In genomic region chr5:21701317-21701716, GRCh38 we compare ENCODE assay signal across 24 cellular contexts.
DNase-seq lines count a peak whose midpoint lies in the region; ATAC-seq and TF ChIP-seq lines count a peak whose summit lies in the region.
"Had no signal": no experiment of that assay in that cellular context is flagged by ENCODE, and none has a peak within 500 bp of the region (broad histone marks: within the 10 kb centered on the region; RNA-seq: fewer than 3 reads in every experiment).

No MANE protein-coding gene starts in this region.

- in situ Hi-C loops in GM13976 (cut with MboI; ENCODE audit: low sequenced_read_pairs, unreplicated experiment), result no loop called here

- H3K27me3 ChIP-seq in RWPE2 (ENCODE audit: insufficient read depth, poor library complexity, severe bottlenecking), result no peaks in the 10 kb centered on the region
- H3K27me3 ChIP-seq in foreskin keratinocyte, result no peaks in the 10 kb centered on the region
- H3K27me3 ChIP-seq: gastroesophageal sphincter, uterus had no signal

- no peaks in the 10 kb centered on the region for H3K27me3 Mint-ChIP-seq in stimulated activated memory B cell treated with anti-CD40 and anti-IgM and Interleukin-4, amounts not matched to agents 10 μg/mL and 1 μg/mL and 100 μg/mL, for 72 hours
- H3K27me3 Mint-ChIP-seq: activated naive CD4-positive, alpha-beta T cell treated with anti-CD3 and anti-CD28 coated beads, Interleukin-2, amount 10 ng/mL, durations not matched to agents 7 days and 5 days; IgD-negative memory B cell had no signal

- H3K4me3 Mint-ChIP-seq in stimulated activated memory B cell treated with anti-CD40 and anti-IgM and Interleukin-4, amounts not matched to agents 10 μg/mL and 1 μg/mL and 100 μg/mL, for 72 hours, result no peak overlapping the region
- H3K4me3 Mint-ChIP-seq: activated CD8-positive, alpha-beta T cell treated with anti-CD3 and anti-CD28 coated beads, Interleukin-2, amount 10 ng/mL, durations not matched to agents 7 days and 5 days; activated naive CD4-positive, alpha-beta T cell treated with anti-CD3 and anti-CD28 coated beads, Interleukin-2, amount 10 ng/mL, durations not matched to agents 7 days and 5 days; activated T-cell treated with anti-CD3 and anti-CD28 coated beads, Interleukin-2, amount 50 U/mL, for 4 hours; IgD-negative memory B cell had no signal

- H3K4me1 ChIP-seq in RWPE2 (ENCODE audit: insufficient read depth, poor library complexity, severe bottlenecking), result peaks cover 4% of the 10 kb centered on the region
- no peaks in the 10 kb centered on the region for H3K4me1 ChIP-seq in foreskin keratinocyte
- H3K4me1 ChIP-seq: gastroesophageal sphincter, prostate gland, uterus had no signal

- H3K27ac Mint-ChIP-seq in stimulated activated memory B cell treated with anti-CD40 and anti-IgM and Interleukin-4, amounts not matched to agents 10 μg/mL and 1 μg/mL and 100 μg/mL, for 72 hours, result no peak overlapping the region
- H3K27ac Mint-ChIP-seq: activated CD8-positive, alpha-beta T cell treated with anti-CD3 and anti-CD28 coated beads, Interleukin-2, amount 10 ng/mL, durations not matched to agents 7 days and 5 days; activated naive CD4-positive, alpha-beta T cell treated with anti-CD3 and anti-CD28 coated beads, Interleukin-2, amount 10 ng/mL, durations not matched to agents 7 days and 5 days; IgD-negative memory B cell had no signal

- H3K9me3 Mint-ChIP-seq in stimulated activated memory B cell treated with anti-CD40 and anti-IgM and Interleukin-4, amounts not matched to agents 10 μg/mL and 1 μg/mL and 100 μg/mL, for 72 hours, result peaks cover 5% of the 10 kb centered on the region

- H3K36me3 Mint-ChIP-seq in stimulated activated memory B cell treated with anti-CD40 and anti-IgM and Interleukin-4, amounts not matched to agents 10 μg/mL and 1 μg/mL and 100 μg/mL, for 72 hours, result no peaks in the 10 kb centered on the region
- H3K36me3 Mint-ChIP-seq: activated naive CD4-positive, alpha-beta T cell treated with anti-CD3 and anti-CD28 coated beads, Interleukin-2, amount 10 ng/mL, durations not matched to agents 7 days and 5 days; IgD-negative memory B cell had no signal

- H3K4me1 Mint-ChIP-seq in stimulated activated memory B cell treated with anti-CD40 and anti-IgM and Interleukin-4, amounts not matched to agents 10 μg/mL and 1 μg/mL and 100 μg/mL, for 72 hours, result no peaks in the 10 kb centered on the region
- H3K4me1 Mint-ChIP-seq: activated naive CD4-positive, alpha-beta T cell treated with anti-CD3 and anti-CD28 coated beads, Interleukin-2, amount 10 ng/mL, durations not matched to agents 7 days and 5 days; IgD-negative memory B cell had no signal

- no peak for DNase-seq in RWPE2 (ENCODE audit: low spot score)
- no peak for DNase-seq in foreskin keratinocyte
- no peak for DNase-seq in mucosa of gallbladder (ENCODE audit: low spot score)
- no peak for DNase-seq in CD1c-positive myeloid dendritic cell (ENCODE audit: extremely low spot score)
- DNase-seq in GM13976 (ENCODE audit: low spot score), result no peak
- DNase-seq: activated CD8-positive, alpha-beta T cell treated with anti-CD3 and anti-CD28 coated beads, Interleukin-2, amount 10 ng/mL, durations not matched to agents 7 days and 5 days; activated naive CD4-positive, alpha-beta T cell treated with anti-CD3 and anti-CD28 coated beads, Interleukin-2, amount 10 ng/mL, durations not matched to agents 7 days and 5 days; activated T-cell treated with anti-CD3 and anti-CD28 coated beads, Interleukin-2, amount 50 U/mL, for 4 hours; cortex of kidney; EL; left cardiac atrium; midbrain; NCI-H1048; stimulated activated CD4-positive, alpha-beta T cell treated with anti-CD3 and anti-CD28 coated beads, Interleukin-4, amount 100 ng/mL, for 24 hours; uterus; WERI-Rb-1 had no signal

- TF ChIP-seq CTCF in RWPE2 (IDR thresholded peaks at IDR 0.05; ENCODE audit: poor library complexity, severe bottlenecking) (no peak), foreskin keratinocyte (conservative IDR thresholded peaks at IDR 0.05) (no peak), GM13976 (IDR thresholded peaks at IDR 0.05; ENCODE audit: borderline replicate concordance, control extremely low read depth, extremely low read depth, insufficient read depth, missing control alignments) (no peak)

- H3K4me3 ChIP-seq in RWPE2 (ENCODE audit: severe bottlenecking), result no peak overlapping the region
- H3K4me3 ChIP-seq: gastroesophageal sphincter, prostate gland, smooth muscle cell, uterus had no signal

- peak; percentile 64 for ATAC-seq in GM18867 (IDR thresholded peaks at IDR 0.05; ENCODE audit: unreplicated experiment)
- peak; percentile 80 for ATAC-seq in HG03432 (IDR thresholded peaks at IDR 0.05; ENCODE audit: unreplicated experiment)
- peak; percentile 80 for ATAC-seq in RWPE2 (ENCODE audit: low read depth)
- peak; percentile 19 for ATAC-seq in foreskin keratinocyte
- no peak for ATAC-seq in stimulated activated memory B cell treated with anti-CD40 and anti-IgM and Interleukin-4, amounts not matched to agents 10 μg/mL and 1 μg/mL and 100 μg/mL, for 72 hours
- ATAC-seq: activated CD8-positive, alpha-beta T cell treated with anti-CD3 and anti-CD28 coated beads, Interleukin-2, amount 10 ng/mL, durations not matched to agents 7 days and 5 days; activated T-cell treated with anti-CD3 and anti-CD28 coated beads, Interleukin-2, amount 50 U/mL, for 4 hours; gastroesophageal sphincter; left cardiac atrium had no signal

- H3K27ac ChIP-seq in RWPE2 (ENCODE audit: poor library complexity, severe bottlenecking), result peak overlapping the region; percentile 2
- peak overlapping the region; percentile 13 for H3K27ac ChIP-seq in foreskin keratinocyte
- H3K27ac ChIP-seq: gastroesophageal sphincter, HL-60, prostate gland, uterus, WERI-Rb-1 had no signal

- H3K9me3 ChIP-seq in RWPE2 (ENCODE audit: severe bottlenecking), result no peaks in the 10 kb centered on the region
- H3K9me3 ChIP-seq: gastroesophageal sphincter, prostate gland, uterus had no signal

- H3K36me3 ChIP-seq in RWPE2 (ENCODE audit: low read depth), result no peaks in the 10 kb centered on the region
- H3K36me3 ChIP-seq: gastroesophageal sphincter, prostate gland, uterus, WERI-Rb-1 had no signal
